Comparison of ENCODE assay signal across 11 cellular contexts in the genomic region with DNA sequence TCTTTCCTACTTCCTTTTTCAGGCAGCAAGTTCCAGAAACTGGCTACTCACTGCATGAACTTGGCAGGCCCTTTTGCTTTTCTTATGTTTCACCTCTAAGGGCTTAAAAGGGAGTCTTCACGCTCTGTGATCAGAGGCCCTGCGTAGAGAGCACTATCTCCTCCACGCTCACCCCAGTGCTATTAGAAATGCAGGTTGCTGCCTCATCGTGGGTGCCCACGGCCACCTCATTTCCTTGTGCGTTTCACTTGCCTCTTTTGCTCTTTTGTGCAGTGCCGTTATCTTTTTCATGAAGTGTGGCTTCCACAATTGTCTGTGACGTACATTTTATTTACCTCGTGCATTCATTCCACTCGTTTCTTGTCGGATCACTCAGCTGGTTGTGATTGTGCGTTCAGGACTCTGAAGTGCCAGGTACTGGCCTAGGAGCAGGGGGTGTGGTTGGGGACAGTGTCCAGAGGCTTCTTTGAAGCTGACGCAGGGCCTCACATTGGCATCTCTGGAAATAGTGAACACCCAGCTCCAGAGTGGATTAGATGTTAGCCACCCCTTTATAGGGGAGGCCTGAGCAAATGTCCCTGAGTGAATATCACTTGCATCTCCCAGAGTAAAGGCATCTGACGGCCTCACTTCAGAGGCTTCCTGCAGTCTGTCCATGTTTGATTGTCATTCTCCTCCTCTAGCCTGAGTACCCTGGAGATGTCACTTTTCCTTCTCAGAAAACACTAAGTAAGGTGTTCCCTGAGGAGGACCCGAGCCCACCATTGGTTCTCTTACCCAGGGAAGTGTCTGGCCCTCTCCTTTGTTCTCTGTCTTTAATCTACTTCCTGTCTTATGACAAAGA. TPM values are rescaled to one million over a fixed set of nuclear protein-coding genes. Genes with fewer than 3 reads are reported as not detected.
A peak's percentile ranks its signal among the peaks of the same experiment; 100 is the strongest.
DNase-seq lines count a peak whose midpoint lies in the region; ATAC-seq and TF ChIP-seq lines count a peak whose summit lies in the region.
"Had no signal": no experiment of that assay in that cellular context is flagged by ENCODE, and none has a peak within 500 bp of the region (broad histone marks: within the 10 kb centered on the region; RNA-seq: fewer than 3 reads in every experiment).

No MANE protein-coding gene starts in this region.

- peak overlapping the region; percentile 40 for H3K27ac ChIP-seq in iPS-18a (ENCODE audit: low read length)
- H3K27ac ChIP-seq: KMS-11 had no signal

- no peak overlapping the region for H3K4me3 ChIP-seq in iPS-18a (ENCODE audit: low read length)

- H3K36me3 Mint-ChIP-seq in T-helper 2 cell treated with Interferon-gamma antibody and Interleukin-4, amounts not matched to agents 5 μg/mL and 100 μg/mL, for 36 hours (ENCODE audit: low read depth), result peaks cover 52% of the 10 kb centered on the region
- H3K36me3 Mint-ChIP-seq in activated T-helper 1 cell treated with anti-CD3 and anti-CD28 coated beads, Interleukin-12 subunit alpha, Interleukin-12 subunit beta, Interleukin-2, Interleukin-4 antibody, amounts not matched to agents 30 ng/mL and 10 ng/mL and 1 ng/mL, durations not matched to agents 14 hours and 24 hours and 36 hours (ENCODE audit: low read depth), result peaks cover 37% of the 10 kb centered on the region

- H3K4me1 Mint-ChIP-seq in T-helper 2 cell treated with Interferon-gamma antibody and Interleukin-4, amounts not matched to agents 5 μg/mL and 100 μg/mL, for 36 hours (ENCODE audit: low read depth), result peaks cover 64% of the 10 kb centered on the region
- H3K4me1 Mint-ChIP-seq in activated T-helper 1 cell treated with anti-CD3 and anti-CD28 coated beads, Interleukin-12 subunit alpha, Interleukin-12 subunit beta, Interleukin-2, Interleukin-4 antibody, amounts not matched to agents 30 ng/mL and 10 ng/mL and 1 ng/mL, durations not matched to agents 14 hours and 24 hours and 36 hours (ENCODE audit: low read depth), result peaks cover 77% of the 10 kb centered on the region

- peaks cover 53% of the 10 kb centered on the region for H3K4me1 ChIP-seq in iPS-18a (ENCODE audit: control insufficient read depth, low read depth, low read length)

- no peak for TF ChIP-seq POLR2A in GM18505 (IDR thresholded peaks at IDR 0.05; ENCODE audit: borderline replicate concordance, extremely low read depth, insufficient read depth, insufficient read length)

- no peak overlapping the region for H3K9ac ChIP-seq in iPS-18a (ENCODE audit: low read length)
- H3K9ac ChIP-seq: KMS-11 had no signal

- DNase-seq in T-helper 2 cell treated with Interferon-gamma antibody and Interleukin-4, amounts not matched to agents 5 μg/mL and 100 μg/mL, for 36 hours (ENCODE audit: low spot score), result no peak
- DNase-seq in activated T-helper 1 cell treated with anti-CD3 and anti-CD28 coated beads, Interleukin-12 subunit alpha, Interleukin-12 subunit beta, Interleukin-2, Interleukin-4 antibody, amounts not matched to agents 30 ng/mL and 10 ng/mL and 1 ng/mL, durations not matched to agents 14 hours and 24 hours and 36 hours (ENCODE audit: low spot score), result peak; percentile 47
- peak; percentile 51 to 81 (median 70) for DNase-seq in stimulated activated naive CD4-positive, alpha-beta T cell (lab: John Stamatoyannopoulos, UW)
- DNase-seq in DMS153 treated with DMSO at 0.1 percent for 48 hours (lab: John Stamatoyannopoulos, UW; ENCODE audit: unreplicated experiment), result no peak
- DNase-seq in NCI-H146 (lab: John Stamatoyannopoulos, UW), result no peak
- no peak for DNase-seq in UCSD-AML1 (lab: John Stamatoyannopoulos, UW; ENCODE audit: unreplicated experiment)
- DNase-seq: cortex of kidney, NCI-H82 had no signal

- H3K27me3 ChIP-seq in iPS-18a (ENCODE audit: control insufficient read depth, insufficient read depth, low read length), result no peaks in the 10 kb centered on the region

- H3K36me3 ChIP-seq in iPS-18a (ENCODE audit: control insufficient read depth, low read depth, low read length), result peaks cover 7% of the 10 kb centered on the region

- H3K9me3 Mint-ChIP-seq in T-helper 2 cell treated with Interferon-gamma antibody and Interleukin-4, amounts not matched to agents 5 μg/mL and 100 μg/mL, for 36 hours, result no peaks in the 10 kb centered on the region
- no peaks in the 10 kb centered on the region for H3K9me3 Mint-ChIP-seq in activated T-helper 1 cell treated with anti-CD3 and anti-CD28 coated beads, Interleukin-12 subunit alpha, Interleukin-12 subunit beta, Interleukin-2, Interleukin-4 antibody, amounts not matched to agents 30 ng/mL and 10 ng/mL and 1 ng/mL, durations not matched to agents 14 hours and 24 hours and 36 hours

- no peaks in the 10 kb centered on the region for H3K9me3 ChIP-seq in iPS-18a (ENCODE audit: control insufficient read depth, low read depth, low read length)

- peak overlapping the region; percentile 86 for H3K4me3 Mint-ChIP-seq in T-helper 2 cell treated with Interferon-gamma antibody and Interleukin-4, amounts not matched to agents 5 μg/mL and 100 μg/mL, for 36 hours
- peak overlapping the region; percentile 83 for H3K4me3 Mint-ChIP-seq in activated T-helper 1 cell treated with anti-CD3 and anti-CD28 coated beads, Interleukin-12 subunit alpha, Interleukin-12 subunit beta, Interleukin-2, Interleukin-4 antibody, amounts not matched to agents 30 ng/mL and 10 ng/mL and 1 ng/mL, durations not matched to agents 14 hours and 24 hours and 36 hours

- no peak for ATAC-seq in GM18505 (IDR thresholded peaks at IDR 0.05; ENCODE audit: unreplicated experiment)

- intact Hi-C loops in activated T-helper 1 cell treated with anti-CD3 and anti-CD28 coated beads, Interleukin-12 subunit alpha, Interleukin-12 subunit beta, Interleukin-2, Interleukin-4 antibody, amounts not matched to agents 30 ng/mL and 10 ng/mL and 1 ng/mL, durations not matched to agents 14 hours and 24 hours and 36 hours (cut with micrococcal nuclease), result loop anchor here (1.0 to 2.0 kb wide), 2 partner anchors 9 to 29 kb away; no protein-coding TSS in a partner anchor

- peak overlapping the region; percentile 98 for H3K27ac Mint-ChIP-seq in T-helper 2 cell treated with Interferon-gamma antibody and Interleukin-4, amounts not matched to agents 5 μg/mL and 100 μg/mL, for 36 hours
- peak overlapping the region; percentile 96 for H3K27ac Mint-ChIP-seq in activated T-helper 1 cell treated with anti-CD3 and anti-CD28 coated beads, Interleukin-12 subunit alpha, Interleukin-12 subunit beta, Interleukin-2, Interleukin-4 antibody, amounts not matched to agents 30 ng/mL and 10 ng/mL and 1 ng/mL, durations not matched to agents 14 hours and 24 hours and 36 hours

- no peaks in the 10 kb centered on the region for H3K27me3 Mint-ChIP-seq in T-helper 2 cell treated with Interferon-gamma antibody and Interleukin-4, amounts not matched to agents 5 μg/mL and 100 μg/mL, for 36 hours (ENCODE audit: low read depth)
- H3K27me3 Mint-ChIP-seq in activated T-helper 1 cell treated with anti-CD3 and anti-CD28 coated beads, Interleukin-12 subunit alpha, Interleukin-12 subunit beta, Interleukin-2, Interleukin-4 antibody, amounts not matched to agents 30 ng/mL and 10 ng/mL and 1 ng/mL, durations not matched to agents 14 hours and 24 hours and 36 hours (ENCODE audit: insufficient read depth), result no peaks in the 10 kb centered on the region

RNA-seq across cellular contexts. Expression of gene STX16, which starts 10.4 kb away (rescaled TPM):
- 99.9 and 102 TPM in 2 replicates for total RNA-seq in activated T-helper 1 cell treated with anti-CD3 and anti-CD28 coated beads, Interleukin-12 subunit alpha, Interleukin-12 subunit beta, Interleukin-2, Interleukin-4 antibody, amounts not matched to agents 30 ng/mL and 10 ng/mL and 1 ng/mL, durations not matched to agents 14 hours and 24 hours and 36 hours

RNA-seq across cellular contexts. Expression of gene NPEPL1, which starts 31.1 kb away (rescaled TPM):
- total RNA-seq in activated T-helper 1 cell treated with anti-CD3 and anti-CD28 coated beads, Interleukin-12 subunit alpha, Interleukin-12 subunit beta, Interleukin-2, Interleukin-4 antibody, amounts not matched to agents 30 ng/mL and 10 ng/mL and 1 ng/mL, durations not matched to agents 14 hours and 24 hours and 36 hours, result 20.6 and 22.9 TPM in 2 replicates

Comparison
In these comparisons a context has a peak if more than half of its experiments do, and no peak if none do; other contexts are left out.
1. DNase-seq: peak in activated T-helper 1 cell treated with anti-CD3 and anti-CD28 coated beads, Interleukin-12 subunit alpha, Interleukin-12 subunit beta, Interleukin-2, Interleukin-4 antibody, amounts not matched to agents 30 ng/mL and 10 ng/mL and 1 ng/mL, durations not matched to agents 14 hours and 24 hours and 36 hours (single experiment) and stimulated activated naive CD4-positive, alpha-beta T cell (6 of 6); none in T-helper 2 cell treated with Interferon-gamma antibody and Interleukin-4, amounts not matched to agents 5 μg/mL and 100 μg/mL, for 36 hours (single experiment), DMS153 treated with DMSO at 0.1 percent for 48 hours (single experiment), NCI-H146 (single experiment) and UCSD-AML1 (single experiment).